Comparison of ENCODE assay signal across 10 cellular contexts in genomic region chr20:36384022-36384619, GRCh38.
A peak's percentile ranks its signal among the peaks of the same experiment; 100 is the strongest.
DNase-seq lines count a peak whose midpoint lies in the region; ATAC-seq and TF ChIP-seq lines count a peak whose summit lies in the region.
"Had no signal": no experiment of that assay in that cellular context is flagged by ENCODE, and none has a peak within 500 bp of the region (broad histone marks: within the 10 kb centered on the region; RNA-seq: fewer than 3 reads in every experiment).

No MANE protein-coding gene starts in this region.

- no peaks in the 10 kb centered on the region for H3K4me1 ChIP-seq in mesendoderm (ENCODE audit: control insufficient read depth, low read depth, low read length)

- no peak overlapping the region for H4K8ac ChIP-seq in mesendoderm (ENCODE audit: low read depth, low read length)

- no peak overlapping the region for H3K4me3 Mint-ChIP-seq in activated naive CD8-positive, alpha-beta T cell treated with anti-CD3 and anti-CD28 coated beads, Interleukin-2, amount 50 U/mL, for 24 hours

- H3K4me1 Mint-ChIP-seq in activated naive CD8-positive, alpha-beta T cell treated with anti-CD3 and anti-CD28 coated beads, Interleukin-2, amount 50 U/mL, for 24 hours = no peaks in the 10 kb centered on the region

- H2BK5ac ChIP-seq in mesendoderm (ENCODE audit: low read length) = no peak overlapping the region

- no peak for ATAC-seq in activated naive CD8-positive, alpha-beta T cell treated with anti-CD3 and anti-CD28 coated beads, Interleukin-2, amount 50 U/mL, for 24 hours
- ATAC-seq in GM18870 (IDR thresholded peaks at IDR 0.05; ENCODE audit: unreplicated experiment) = no peak
- ATAC-seq: Panc1 had no signal

- H3K4me3 ChIP-seq in mesendoderm (ENCODE audit: low read length) = no peak overlapping the region

- no peak overlapping the region for H2AK5ac ChIP-seq in mesendoderm (ENCODE audit: low read length)

- no peak overlapping the region for H3K9ac ChIP-seq in mesendoderm (ENCODE audit: low read length)

- no peaks in the 10 kb centered on the region for H3K36me3 Mint-ChIP-seq in activated naive CD8-positive, alpha-beta T cell treated with anti-CD3 and anti-CD28 coated beads, Interleukin-2, amount 50 U/mL, for 24 hours (ENCODE audit: low read depth)

- no peaks in the 10 kb centered on the region for H3K36me3 ChIP-seq in mesendoderm (ENCODE audit: control insufficient read depth, insufficient read depth, low read length)

- H3K79me2 ChIP-seq in mesendoderm (ENCODE audit: control insufficient read depth, insufficient read depth, low read length) = no peaks in the 10 kb centered on the region

- DNase-seq in NOMO-1 (lab: John Stamatoyannopoulos, UW; ENCODE audit: unreplicated experiment in 2 of 2) (peak; percentile 1 to 19), mesendoderm (peak; percentile 91), NCI-H2029 treated with DMSO at 0.1 percent for 48 hours (lab: John Stamatoyannopoulos, UW) (no peak), hypothalamus (lab: John Stamatoyannopoulos, UW) (no peak), NCI-H345 (lab: John Stamatoyannopoulos, UW) (no peak)
- peak; percentile 49 for DNase-seq in activated naive CD8-positive, alpha-beta T cell treated with anti-CD3 and anti-CD28 coated beads, Interleukin-2, amount 50 U/mL, for 24 hours
- DNase-seq: left cardiac atrium had no signal

- TF ChIP-seq CTCF in GM12872 (IDR thresholded peaks at IDR 0.05; ENCODE audit: insufficient read depth, low read depth, low read length) = peak; percentile 23; the same call in 1 of the 3 replicates

- no peak overlapping the region for H3K23ac ChIP-seq in mesendoderm (ENCODE audit: low read length)

- H3K9me3 Mint-ChIP-seq in activated naive CD8-positive, alpha-beta T cell treated with anti-CD3 and anti-CD28 coated beads, Interleukin-2, amount 50 U/mL, for 24 hours = no peaks in the 10 kb centered on the region

- H3K27ac ChIP-seq in mesendoderm (ENCODE audit: low read depth, low read length) = no peak overlapping the region

- no peak overlapping the region for H2BK120ac ChIP-seq in mesendoderm (ENCODE audit: low read depth, low read length)

- H3K18ac ChIP-seq in mesendoderm (ENCODE audit: low read length) = no peak overlapping the region

- H3K4me2 ChIP-seq in mesendoderm (ENCODE audit: low read length) = no peak overlapping the region

- no CpG with 5 or more reads among the region's 6 CpGs for WGBS in mesendoderm (ENCODE audit: extremely low coverage, insufficient coverage, low lambda C conversion rate)

- no peak overlapping the region for H2BK15ac ChIP-seq in mesendoderm (replicated peaks; ENCODE audit: low read depth)

- H3K27me3 Mint-ChIP-seq in activated naive CD8-positive, alpha-beta T cell treated with anti-CD3 and anti-CD28 coated beads, Interleukin-2, amount 50 U/mL, for 24 hours = peaks cover 10% of the 10 kb centered on the region

- H4K5ac ChIP-seq in mesendoderm (ENCODE audit: low read length) = no peak overlapping the region

- H3K27me3 ChIP-seq in mesendoderm (ENCODE audit: insufficient read depth, low read length, poor library complexity) = no peaks in the 10 kb centered on the region

- H3K56ac ChIP-seq in mesendoderm (ENCODE audit: low read length) = no peak overlapping the region

- H3K27ac Mint-ChIP-seq in activated naive CD8-positive, alpha-beta T cell treated with anti-CD3 and anti-CD28 coated beads, Interleukin-2, amount 50 U/mL, for 24 hours = no peak overlapping the region

- no peaks in the 10 kb centered on the region for H3K79me1 ChIP-seq in mesendoderm (ENCODE audit: low read length)

- no peak overlapping the region for H3K4ac ChIP-seq in mesendoderm (ENCODE audit: low read depth, low read length)

Comparison
In these comparisons a context has a peak if more than half of its experiments do, and no peak if none do; other contexts are left out.
1. DNase-seq: peak in NOMO-1 (2 of 2), activated naive CD8-positive, alpha-beta T cell treated with anti-CD3 and anti-CD28 coated beads, Interleukin-2, amount 50 U/mL, for 24 hours (single experiment) and mesendoderm (single experiment); none in NCI-H2029 treated with DMSO at 0.1 percent for 48 hours (single experiment), hypothalamus (0 of 51) and NCI-H345 (single experiment).